1 cellular context compared by ENCODE assay signal in the genomic region with DNA sequence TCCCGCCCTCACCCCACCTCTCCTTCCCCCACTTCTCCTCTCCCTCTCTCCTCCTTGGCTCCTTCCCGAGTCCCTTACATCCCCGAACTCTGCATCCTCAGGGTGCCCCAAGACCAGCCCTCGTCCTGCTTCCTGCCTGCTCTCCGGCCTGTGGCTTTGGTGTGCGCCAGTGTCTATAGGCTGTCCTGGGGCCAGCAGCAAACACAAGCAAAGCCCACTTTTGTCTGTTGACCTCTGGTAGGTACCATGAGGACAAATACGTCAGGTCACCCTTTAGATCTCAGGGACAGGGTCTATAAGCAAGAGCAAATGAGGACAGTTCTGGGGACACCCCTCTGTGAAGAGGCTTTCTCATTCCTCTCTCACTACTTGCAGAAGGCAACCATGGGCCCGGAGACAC.
TF ChIP-seq lines count a peak whose summit lies in the region.

No MANE protein-coding gene starts in this region.

TF ChIP-seq in WTC11, 78 proteins besides CTCF, POLR2A, EP300 and RAD21 (continued from another document):
- TF ChIP-seq, protein P1, sequence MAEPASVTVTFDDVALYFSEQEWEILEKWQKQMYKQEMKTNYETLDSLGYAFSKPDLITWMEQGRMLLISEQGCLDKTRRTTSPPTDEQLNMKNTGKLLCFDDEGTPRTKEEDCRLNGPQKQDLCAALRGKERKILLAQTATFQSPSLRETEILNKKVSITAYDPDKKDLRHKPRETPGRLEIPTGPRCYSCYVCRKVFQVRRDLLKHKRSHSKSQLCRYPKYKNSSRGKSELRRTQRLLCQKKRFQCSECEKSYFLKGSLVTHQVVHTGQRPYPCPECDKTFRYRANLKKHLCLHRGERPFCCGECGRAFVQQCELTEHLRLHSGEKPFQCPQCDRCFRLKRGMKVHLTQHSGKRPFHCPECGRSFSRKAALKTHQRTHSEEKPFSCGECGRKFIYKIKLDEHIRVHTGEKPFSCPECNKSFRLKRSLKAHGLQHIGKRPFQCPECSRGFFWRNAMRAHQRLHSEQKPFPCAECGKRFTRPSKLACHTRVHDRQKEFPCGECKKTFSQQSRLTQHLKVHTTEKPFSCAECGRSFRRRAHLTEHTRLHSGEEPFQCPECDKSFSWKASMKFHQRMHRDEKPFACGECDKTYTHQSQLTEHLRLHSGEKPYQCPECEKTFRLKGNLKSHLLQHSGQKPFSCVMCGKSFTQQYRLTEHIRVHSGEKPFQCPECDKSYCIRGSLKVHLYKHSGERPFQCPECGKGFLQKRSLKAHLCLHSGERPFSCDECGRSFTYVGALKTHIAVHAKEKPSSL (CRISPR knock-in tag; conservative IDR thresholded peaks at IDR 0.05): no peak
- TF ChIP-seq TCF7 (CRISPR knock-in tag; IDR thresholded peaks at IDR 0.05; ENCODE audit: low read depth) (no peak), NFYB (CRISPR knock-in tag; conservative IDR thresholded peaks at IDR 0.05; ENCODE audit: low read depth) (no peak)
- TF ChIP-seq, protein P2, sequence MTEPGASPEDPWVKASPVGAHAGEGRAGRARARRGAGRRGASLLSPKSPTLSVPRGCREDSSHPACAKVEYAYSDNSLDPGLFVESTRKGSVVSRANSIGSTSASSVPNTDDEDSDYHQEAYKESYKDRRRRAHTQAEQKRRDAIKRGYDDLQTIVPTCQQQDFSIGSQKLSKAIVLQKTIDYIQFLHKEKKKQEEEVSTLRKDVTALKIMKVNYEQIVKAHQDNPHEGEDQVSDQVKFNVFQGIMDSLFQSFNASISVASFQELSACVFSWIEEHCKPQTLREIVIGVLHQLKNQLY (CRISPR knock-in tag; IDR thresholded peaks at IDR 0.05): no peak
- TF ChIP-seq, protein P3, sequence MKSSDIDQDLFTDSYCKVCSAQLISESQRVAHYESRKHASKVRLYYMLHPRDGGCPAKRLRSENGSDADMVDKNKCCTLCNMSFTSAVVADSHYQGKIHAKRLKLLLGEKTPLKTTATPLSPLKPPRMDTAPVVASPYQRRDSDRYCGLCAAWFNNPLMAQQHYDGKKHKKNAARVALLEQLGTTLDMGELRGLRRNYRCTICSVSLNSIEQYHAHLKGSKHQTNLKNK (CRISPR knock-in tag; IDR thresholded peaks at IDR 0.05): no peak
- TF ChIP-seq, protein P4, sequence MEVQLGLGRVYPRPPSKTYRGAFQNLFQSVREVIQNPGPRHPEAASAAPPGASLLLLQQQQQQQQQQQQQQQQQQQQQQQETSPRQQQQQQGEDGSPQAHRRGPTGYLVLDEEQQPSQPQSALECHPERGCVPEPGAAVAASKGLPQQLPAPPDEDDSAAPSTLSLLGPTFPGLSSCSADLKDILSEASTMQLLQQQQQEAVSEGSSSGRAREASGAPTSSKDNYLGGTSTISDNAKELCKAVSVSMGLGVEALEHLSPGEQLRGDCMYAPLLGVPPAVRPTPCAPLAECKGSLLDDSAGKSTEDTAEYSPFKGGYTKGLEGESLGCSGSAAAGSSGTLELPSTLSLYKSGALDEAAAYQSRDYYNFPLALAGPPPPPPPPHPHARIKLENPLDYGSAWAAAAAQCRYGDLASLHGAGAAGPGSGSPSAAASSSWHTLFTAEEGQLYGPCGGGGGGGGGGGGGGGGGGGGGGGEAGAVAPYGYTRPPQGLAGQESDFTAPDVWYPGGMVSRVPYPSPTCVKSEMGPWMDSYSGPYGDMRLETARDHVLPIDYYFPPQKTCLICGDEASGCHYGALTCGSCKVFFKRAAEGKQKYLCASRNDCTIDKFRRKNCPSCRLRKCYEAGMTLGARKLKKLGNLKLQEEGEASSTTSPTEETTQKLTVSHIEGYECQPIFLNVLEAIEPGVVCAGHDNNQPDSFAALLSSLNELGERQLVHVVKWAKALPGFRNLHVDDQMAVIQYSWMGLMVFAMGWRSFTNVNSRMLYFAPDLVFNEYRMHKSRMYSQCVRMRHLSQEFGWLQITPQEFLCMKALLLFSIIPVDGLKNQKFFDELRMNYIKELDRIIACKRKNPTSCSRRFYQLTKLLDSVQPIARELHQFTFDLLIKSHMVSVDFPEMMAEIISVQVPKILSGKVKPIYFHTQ (CRISPR knock-in tag; IDR thresholded peaks at IDR 0.05): no peak
- TF ChIP-seq, protein P5, sequence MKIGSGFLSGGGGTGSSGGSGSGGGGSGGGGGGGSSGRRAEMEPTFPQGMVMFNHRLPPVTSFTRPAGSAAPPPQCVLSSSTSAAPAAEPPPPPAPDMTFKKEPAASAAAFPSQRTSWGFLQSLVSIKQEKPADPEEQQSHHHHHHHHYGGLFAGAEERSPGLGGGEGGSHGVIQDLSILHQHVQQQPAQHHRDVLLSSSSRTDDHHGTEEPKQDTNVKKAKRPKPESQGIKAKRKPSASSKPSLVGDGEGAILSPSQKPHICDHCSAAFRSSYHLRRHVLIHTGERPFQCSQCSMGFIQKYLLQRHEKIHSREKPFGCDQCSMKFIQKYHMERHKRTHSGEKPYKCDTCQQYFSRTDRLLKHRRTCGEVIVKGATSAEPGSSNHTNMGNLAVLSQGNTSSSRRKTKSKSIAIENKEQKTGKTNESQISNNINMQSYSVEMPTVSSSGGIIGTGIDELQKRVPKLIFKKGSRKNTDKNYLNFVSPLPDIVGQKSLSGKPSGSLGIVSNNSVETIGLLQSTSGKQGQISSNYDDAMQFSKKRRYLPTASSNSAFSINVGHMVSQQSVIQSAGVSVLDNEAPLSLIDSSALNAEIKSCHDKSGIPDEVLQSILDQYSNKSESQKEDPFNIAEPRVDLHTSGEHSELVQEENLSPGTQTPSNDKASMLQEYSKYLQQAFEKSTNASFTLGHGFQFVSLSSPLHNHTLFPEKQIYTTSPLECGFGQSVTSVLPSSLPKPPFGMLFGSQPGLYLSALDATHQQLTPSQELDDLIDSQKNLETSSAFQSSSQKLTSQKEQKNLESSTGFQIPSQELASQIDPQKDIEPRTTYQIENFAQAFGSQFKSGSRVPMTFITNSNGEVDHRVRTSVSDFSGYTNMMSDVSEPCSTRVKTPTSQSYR (CRISPR knock-in tag; IDR thresholded peaks at IDR 0.05): no peak
